ENCODE assay signal across 9 cellular contexts in genomic region chr17:4786111-4786491, GRCh38. TPM values are rescaled to one million over a fixed set of nuclear protein-coding genes. Genes with fewer than 3 reads are reported as not detected.
DNase-seq lines count a peak whose midpoint lies in the region; TF ChIP-seq lines count a peak whose summit lies in the region.
"Had no signal": no experiment of that assay in that cellular context is flagged by ENCODE, and none has a peak within 500 bp of the region (broad histone marks: within the 10 kb centered on the region; RNA-seq: fewer than 3 reads in every experiment).

Gene VMO1 (minus strand): TSS chr17:4786364. CDS start chr17:4786352, 12 bp downstream.

- H3K36me3 ChIP-seq in CD8-positive, alpha-beta memory T cell (ENCODE audit: insufficient read depth, low read length) = no peaks in the 10 kb centered on the region
- H3K36me3 ChIP-seq in NT2/D1 (ENCODE audit: insufficient read depth, insufficient read length, low read length) = no peaks in the 10 kb centered on the region
- no peaks in the 10 kb centered on the region for H3K36me3 ChIP-seq in fibroblast of lung (ENCODE audit: control insufficient read depth, insufficient read depth, low read length)

- H4K20me1 ChIP-seq in fibroblast of lung (ENCODE audit: control insufficient read depth, extremely low read depth, insufficient read depth, low read length) = no peaks in the 10 kb centered on the region

- H3K36me3 Mint-ChIP-seq in CD8-positive, alpha-beta memory T cell = peaks cover 0 to 2% (median 0%) of the 10 kb centered on the region in 3 donors

- H3K4me2 ChIP-seq in fibroblast of lung (ENCODE audit: extremely low read depth, insufficient read depth, low read length) = peak within 1 kb of the TSS; percentile 78

- peak within 1 kb of the TSS; percentile 19 to 88 (median 54) for H3K4me3 Mint-ChIP-seq in CD8-positive, alpha-beta memory T cell

- H3K27ac ChIP-seq in CD8-positive, alpha-beta memory T cell (ENCODE audit: low read depth, low read length) = no peak within 1 kb of the TSS
- H3K27ac ChIP-seq in fibroblast of lung (ENCODE audit: insufficient read depth, low read length) = no peak within 1 kb of the TSS

- H2AFZ ChIP-seq in fibroblast of lung (ENCODE audit: low read length) = peak within 1 kb of the TSS; percentile 49

- peaks cover 18 to 35% (median 24%) of the 10 kb centered on the region in 3 donors for H3K4me1 Mint-ChIP-seq in CD8-positive, alpha-beta memory T cell

- no peak for TF ChIP-seq CTCF in fibroblast of lung (conservative IDR thresholded peaks at IDR 0.05 in 1 of 2, IDR thresholded peaks at IDR 0.05 in 1 of 2; ENCODE audit: low read depth in 1 of 2, low read length in 2 of 2)

- CTCF ChIA-PET in CD8-positive, alpha-beta memory T cell (lab: Charles Lee) = interaction anchor here (1.3 to 4.1 kb wide), 3 partner anchors 10 to 77 kb away, joined by 3 to 15 read pairs (median 4); partner anchors contain the start of genes ARRB2 and PSMB6

- H3K27me3 Mint-ChIP-seq in CD8-positive, alpha-beta memory T cell = peaks cover 51 to 53% of the 10 kb centered on the region in 2 donors

- H3K79me2 ChIP-seq in fibroblast of lung (ENCODE audit: control insufficient read depth, insufficient read depth, low read length) = no peaks in the 10 kb centered on the region

- H3K9me3 Mint-ChIP-seq in CD8-positive, alpha-beta memory T cell = peaks cover 0 to 2% (median 0%) of the 10 kb centered on the region in 5 donors

- H3K9ac ChIP-seq in NT2/D1 (ENCODE audit: insufficient read length, low read depth) = no peak within 1 kb of the TSS
- H3K9ac ChIP-seq in fibroblast of lung (ENCODE audit: insufficient read depth, low read length) = no peak within 1 kb of the TSS

- peaks cover 24% of the 10 kb centered on the region for H3K4me1 ChIP-seq in CD8-positive, alpha-beta memory T cell (ENCODE audit: insufficient read depth, low read length)
- peaks cover 6% of the 10 kb centered on the region for H3K4me1 ChIP-seq in NT2/D1 (ENCODE audit: insufficient read depth, insufficient read length)
- peaks cover 8% of the 10 kb centered on the region for H3K4me1 ChIP-seq in fibroblast of lung (ENCODE audit: control insufficient read depth, extremely low read depth, insufficient read depth, low read length)

- peak within 1 kb of the TSS in 1 of 8 donors; percentile 80 for H3K27ac Mint-ChIP-seq in CD8-positive, alpha-beta memory T cell

- no peak for DNase-seq in CD8-positive, alpha-beta memory T cell
- DNase-seq in NT2/D1 (ENCODE audit: low read depth, low spot score) (no peak), fibroblast of lung (ENCODE audit: low read depth in 2 of 2) (peak in 1 of 2 donors; percentile 22), posterior vena cava (ENCODE audit: low spot score) (peak; percentile 85), GOT3 (lab: John Stamatoyannopoulos, UW) (no peak), NCI-H1417 (lab: John Stamatoyannopoulos, UW) (no peak), NCI-H446 treated with DMSO at 0.1 percent for 48 hours (lab: John Stamatoyannopoulos, UW) (no peak)
- DNase-seq in activated CD4-positive, alpha-beta T cell treated with anti-CD3 and anti-CD28 coated beads for 48 hours = no peak

- intact Hi-C loops in posterior vena cava (cut with DNase I) = loop anchor here (5.0 kb wide), 1 partner anchor 101 kb away; no protein-coding TSS in a partner anchor

- no peak within 1 kb of the TSS for H3K4me3 ChIP-seq in CD8-positive, alpha-beta memory T cell (ENCODE audit: low read length)
- H3K4me3 ChIP-seq in NT2/D1 (ENCODE audit: insufficient read length, low read depth) (peak within 1 kb of the TSS; percentile 9), fibroblast of lung (replicated peaks in 1 of 4; ENCODE audit: control extremely low read depth in 1 of 4, insufficient read depth in 1 of 4, low read depth in 3 of 4, low read length in 4 of 4) (peak within 1 kb of the TSS; percentile 5 to 33 (median 16))

- POLR2A ChIA-PET in CD8-positive, alpha-beta memory T cell (lab: Charles Lee) = no interaction called here

- no peaks in the 10 kb centered on the region for H3K9me3 ChIP-seq in CD8-positive, alpha-beta memory T cell (ENCODE audit: low read length)
- H3K9me3 ChIP-seq in NT2/D1 (ENCODE audit: insufficient read depth, low read length) (no peaks in the 10 kb centered on the region), fibroblast of lung (ENCODE audit: control insufficient read depth, insufficient read depth, low read depth, low read length) (no peaks in the 10 kb centered on the region)

- peaks cover 23% of the 10 kb centered on the region for H3K27me3 ChIP-seq in CD8-positive, alpha-beta memory T cell (ENCODE audit: insufficient read depth, low read length, poor library complexity, severe bottlenecking)
- H3K27me3 ChIP-seq in NT2/D1 (ENCODE audit: insufficient read depth, insufficient read length) (peaks cover 46% of the 10 kb centered on the region), fibroblast of lung (ENCODE audit: control insufficient read depth, insufficient read depth, low read length) (peaks cover 5% of the 10 kb centered on the region)

RNA-seq across cellular contexts. Expression of gene VMO1, which starts in this region (rescaled TPM):
- total RNA-seq in CD8-positive, alpha-beta memory T cell = not detected
- polyA plus RNA-seq in CD8-positive, alpha-beta memory T cell = not detected
- total RNA-seq in fibroblast of lung = 0.33 and 1.5 TPM in 2 replicates
- polyA plus RNA-seq in fibroblast of lung = 0.40 TPM in 1 of 2 replicates, not detected in the other
- 0.59 TPM in 1 of 2 replicates, not detected in the other for polyA plus RNA-seq in fibroblast of lung (2012)
- not detected in 2 replicates for polyA minus RNA-seq in fibroblast of lung (ENCODE audit: low replicate concordance)
- 1 to 10 TPM; 2.1 to 3.4 TPM for total RNA-seq in posterior vena cava
- total RNA-seq: renal cortical epithelial cell had no signal
